In the genomic region with DNA sequence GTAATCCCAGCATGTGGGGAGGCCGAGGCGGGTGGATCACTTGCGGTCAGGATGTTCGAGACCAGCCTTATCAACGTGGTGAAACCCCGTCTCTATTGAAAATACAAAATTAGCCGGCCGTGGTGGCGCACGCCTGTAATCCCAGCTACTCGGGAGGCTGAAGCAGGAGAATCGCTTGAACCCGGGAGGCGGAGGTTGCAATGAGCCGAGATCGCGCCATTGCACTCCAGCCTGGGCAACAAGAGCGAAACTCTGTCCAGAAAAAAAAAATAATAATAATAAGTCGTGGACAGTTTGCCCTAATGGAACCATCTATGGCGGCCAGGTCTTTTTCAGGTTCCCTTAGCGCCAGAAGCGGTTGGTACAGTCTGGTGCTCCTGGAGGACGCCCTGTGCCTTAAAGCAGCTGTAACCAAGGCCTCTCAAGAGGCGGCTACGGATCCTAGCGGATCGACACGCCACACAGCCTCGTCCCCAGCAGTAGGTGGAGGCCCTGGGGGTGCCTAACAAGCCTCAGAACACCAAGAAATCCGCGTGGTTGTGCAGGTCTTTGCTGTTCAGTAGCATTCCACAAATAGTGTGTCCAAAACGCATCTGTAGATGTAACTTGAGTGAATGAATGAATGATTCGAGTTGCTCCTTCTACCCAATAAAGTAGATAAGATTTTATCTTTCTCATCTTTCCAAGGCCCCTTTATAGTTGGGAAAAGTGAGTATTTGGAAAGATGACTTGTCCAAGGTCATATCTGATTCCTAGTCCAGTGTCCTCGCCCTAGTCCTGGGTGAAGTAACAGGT, we compare ENCODE assay signal across 2 cellular contexts.
TF ChIP-seq lines count a peak whose summit lies in the region.

No MANE protein-coding gene starts in this region.

TF ChIP-seq in GM12878, 131 proteins besides CTCF, POLR2A, EP300 and RAD21:
- TF ChIP-seq RUNX3 (IDR thresholded peaks at IDR 0.05; ENCODE audit: low read length), result peak; percentile 28; the same call in 1 of the 2 replicates
- no peak for TF ChIP-seq TAF1 (IDR thresholded peaks at IDR 0.05; ENCODE audit: borderline replicate concordance, low read depth, low read length)
TF ChIP-seq in GM12878: peak in this region for 1.

TF ChIP-seq in liver, 16 proteins besides CTCF, POLR2A, EP300 and RAD21:
- TF ChIP-seq JUND (IDR thresholded peaks at IDR 0.05), result no peak
- no peak for TF ChIP-seq HNF4A (conservative IDR thresholded peaks at IDR 0.05)
- no peak for TF ChIP-seq YY1 (IDR thresholded peaks at IDR 0.05)
- TF ChIP-seq, protein P1, sequence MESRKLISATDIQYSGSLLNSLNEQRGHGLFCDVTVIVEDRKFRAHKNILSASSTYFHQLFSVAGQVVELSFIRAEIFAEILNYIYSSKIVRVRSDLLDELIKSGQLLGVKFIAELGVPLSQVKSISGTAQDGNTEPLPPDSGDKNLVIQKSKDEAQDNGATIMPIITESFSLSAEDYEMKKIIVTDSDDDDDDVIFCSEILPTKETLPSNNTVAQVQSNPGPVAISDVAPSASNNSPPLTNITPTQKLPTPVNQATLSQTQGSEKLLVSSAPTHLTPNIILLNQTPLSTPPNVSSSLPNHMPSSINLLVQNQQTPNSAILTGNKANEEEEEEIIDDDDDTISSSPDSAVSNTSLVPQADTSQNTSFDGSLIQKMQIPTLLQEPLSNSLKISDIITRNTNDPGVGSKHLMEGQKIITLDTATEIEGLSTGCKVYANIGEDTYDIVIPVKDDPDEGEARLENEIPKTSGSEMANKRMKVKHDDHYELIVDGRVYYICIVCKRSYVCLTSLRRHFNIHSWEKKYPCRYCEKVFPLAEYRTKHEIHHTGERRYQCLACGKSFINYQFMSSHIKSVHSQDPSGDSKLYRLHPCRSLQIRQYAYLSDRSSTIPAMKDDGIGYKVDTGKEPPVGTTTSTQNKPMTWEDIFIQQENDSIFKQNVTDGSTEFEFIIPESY (IDR thresholded peaks at IDR 0.05), result no peak
- no peak for TF ChIP-seq FOXA2 (IDR thresholded peaks at IDR 0.05)
- no peak for TF ChIP-seq FOXA1 (IDR thresholded peaks at IDR 0.05)
- no peak for TF ChIP-seq GABPA (IDR thresholded peaks at IDR 0.05 in 1 of 2, conservative IDR thresholded peaks at IDR 0.05 in 1 of 2)
- TF ChIP-seq, protein P2, sequence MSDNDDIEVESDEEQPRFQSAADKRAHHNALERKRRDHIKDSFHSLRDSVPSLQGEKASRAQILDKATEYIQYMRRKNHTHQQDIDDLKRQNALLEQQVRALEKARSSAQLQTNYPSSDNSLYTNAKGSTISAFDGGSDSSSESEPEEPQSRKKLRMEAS (IDR thresholded peaks at IDR 0.05), result no peak
- TF ChIP-seq, protein P3, sequence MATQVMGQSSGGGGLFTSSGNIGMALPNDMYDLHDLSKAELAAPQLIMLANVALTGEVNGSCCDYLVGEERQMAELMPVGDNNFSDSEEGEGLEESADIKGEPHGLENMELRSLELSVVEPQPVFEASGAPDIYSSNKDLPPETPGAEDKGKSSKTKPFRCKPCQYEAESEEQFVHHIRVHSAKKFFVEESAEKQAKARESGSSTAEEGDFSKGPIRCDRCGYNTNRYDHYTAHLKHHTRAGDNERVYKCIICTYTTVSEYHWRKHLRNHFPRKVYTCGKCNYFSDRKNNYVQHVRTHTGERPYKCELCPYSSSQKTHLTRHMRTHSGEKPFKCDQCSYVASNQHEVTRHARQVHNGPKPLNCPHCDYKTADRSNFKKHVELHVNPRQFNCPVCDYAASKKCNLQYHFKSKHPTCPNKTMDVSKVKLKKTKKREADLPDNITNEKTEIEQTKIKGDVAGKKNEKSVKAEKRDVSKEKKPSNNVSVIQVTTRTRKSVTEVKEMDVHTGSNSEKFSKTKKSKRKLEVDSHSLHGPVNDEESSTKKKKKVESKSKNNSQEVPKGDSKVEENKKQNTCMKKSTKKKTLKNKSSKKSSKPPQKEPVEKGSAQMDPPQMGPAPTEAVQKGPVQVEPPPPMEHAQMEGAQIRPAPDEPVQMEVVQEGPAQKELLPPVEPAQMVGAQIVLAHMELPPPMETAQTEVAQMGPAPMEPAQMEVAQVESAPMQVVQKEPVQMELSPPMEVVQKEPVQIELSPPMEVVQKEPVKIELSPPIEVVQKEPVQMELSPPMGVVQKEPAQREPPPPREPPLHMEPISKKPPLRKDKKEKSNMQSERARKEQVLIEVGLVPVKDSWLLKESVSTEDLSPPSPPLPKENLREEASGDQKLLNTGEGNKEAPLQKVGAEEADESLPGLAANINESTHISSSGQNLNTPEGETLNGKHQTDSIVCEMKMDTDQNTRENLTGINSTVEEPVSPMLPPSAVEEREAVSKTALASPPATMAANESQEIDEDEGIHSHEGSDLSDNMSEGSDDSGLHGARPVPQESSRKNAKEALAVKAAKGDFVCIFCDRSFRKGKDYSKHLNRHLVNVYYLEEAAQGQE (IDR thresholded peaks at IDR 0.05), result no peak
- no peak for TF ChIP-seq RXRA (IDR thresholded peaks at IDR 0.05)
- no peak for TF ChIP-seq SP1 (IDR thresholded peaks at IDR 0.05)
- TF ChIP-seq, protein P4, sequence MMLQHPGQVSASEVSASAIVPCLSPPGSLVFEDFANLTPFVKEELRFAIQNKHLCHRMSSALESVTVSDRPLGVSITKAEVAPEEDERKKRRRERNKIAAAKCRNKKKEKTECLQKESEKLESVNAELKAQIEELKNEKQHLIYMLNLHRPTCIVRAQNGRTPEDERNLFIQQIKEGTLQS (IDR thresholded peaks at IDR 0.05), result no peak
- TF ChIP-seq NR2F2 (IDR thresholded peaks at IDR 0.05), result no peak
- TF ChIP-seq HNF4G (IDR thresholded peaks at IDR 0.05), result no peak
- TF ChIP-seq TAF1 (conservative IDR thresholded peaks at IDR 0.05), result no peak
